8 cellular contexts compared by ENCODE assay signal in genomic region chr2:237471457-237472186, GRCh38. TPM values are rescaled to one million over a fixed set of nuclear protein-coding genes. Genes with fewer than 3 reads are reported as not detected.
DNase-seq lines count a peak whose midpoint lies in the region; ATAC-seq and TF ChIP-seq lines count a peak whose summit lies in the region.

No MANE protein-coding gene starts in this region.

- H3K4me1 Mint-ChIP-seq in stimulated activated naive CD8-positive, alpha-beta T cell treated with anti-CD3 and anti-CD28 coated beads, Interleukin-15, amount 100 ng/mL, for 72 hours, result peaks cover 37% of the 10 kb centered on the region

- no peak overlapping the region for H3K27ac ChIP-seq in adrenal gland

- peak; percentile 21 to 31 (median 27) for DNase-seq in stimulated activated CD4-positive, alpha-beta T cell treated with anti-CD3 and anti-CD28 coated beads, Interleukin-12 subunit alpha, Interleukin-12 subunit beta, amount 100 ng/mL, for 48 hours (ENCODE audit: low read depth in 2 of 3, low spot score in 1 of 3)
- DNase-seq in stimulated activated CD4-positive, alpha-beta T cell treated with anti-CD3 and anti-CD28 coated beads, Interleukin-12 subunit alpha, Interleukin-12 subunit beta, amount 100 ng/mL, for 4 hours, result no peak
- DNase-seq in NCI-H510A treated with DMSO at 0.1 percent for 48 hours (lab: John Stamatoyannopoulos, UW) (peak; percentile 45), adrenal gland (peak in 2 of 7 donors; percentile 28 to 48), islet precursor cell (peak; percentile 85), NK-92 (lab: John Stamatoyannopoulos, UW; ENCODE audit: unreplicated experiment) (no peak), inferior parietal cortex (ENCODE audit: extremely low spot score) (no peak)
- DNase-seq in stimulated activated naive CD8-positive, alpha-beta T cell treated with anti-CD3 and anti-CD28 coated beads, Interleukin-15, amount 100 ng/mL, for 72 hours, result peak; percentile 45 to 46

- no peak overlapping the region for H3K27ac Mint-ChIP-seq in stimulated activated naive CD8-positive, alpha-beta T cell treated with anti-CD3 and anti-CD28 coated beads, Interleukin-15, amount 100 ng/mL, for 72 hours

- no peaks in the 10 kb centered on the region for H3K9me3 Mint-ChIP-seq in stimulated activated naive CD8-positive, alpha-beta T cell treated with anti-CD3 and anti-CD28 coated beads, Interleukin-15, amount 100 ng/mL, for 72 hours

- WGBS in adrenal gland, 4 donors, result 51 to 64% (median 58%) methylated on average over 7 to 13 of the region's 13 CpGs

- H3K9me3 ChIP-seq in adrenal gland (replicated peaks in 1 of 3), result no peaks in the 10 kb centered on the region

- TF ChIP-seq POLR2A in adrenal gland (IDR thresholded peaks at IDR 0.05), result no peak

- H3K36me3 ChIP-seq in adrenal gland (replicated peaks in 1 of 2), result no peaks in the 10 kb centered on the region

- TF ChIP-seq CTCF in adrenal gland (IDR thresholded peaks at IDR 0.05), result peak in 5 of 6 experiments; percentile 20 to 57 (median 21)

- intact Hi-C loops in adrenal gland (cut with DNase I), result loop anchor here in 1 of 2 donors (10.0 kb wide), 1 partner anchor 317 kb away; no protein-coding TSS in a partner anchor

- H3K4me3 Mint-ChIP-seq in stimulated activated naive CD8-positive, alpha-beta T cell treated with anti-CD3 and anti-CD28 coated beads, Interleukin-15, amount 100 ng/mL, for 72 hours, result no peak overlapping the region

- no peaks in the 10 kb centered on the region for H3K27me3 ChIP-seq in adrenal gland

- peaks cover 10% of the 10 kb centered on the region for H3K27me3 Mint-ChIP-seq in stimulated activated naive CD8-positive, alpha-beta T cell treated with anti-CD3 and anti-CD28 coated beads, Interleukin-15, amount 100 ng/mL, for 72 hours

- H3K4me3 ChIP-seq in adrenal gland, result no peak overlapping the region

- H3K4me1 ChIP-seq in adrenal gland (replicated peaks in 1 of 2), result peaks cover 9 to 10% of the 10 kb centered on the region in 2 donors

- ATAC-seq in stimulated activated naive CD8-positive, alpha-beta T cell treated with anti-CD3 and anti-CD28 coated beads, Interleukin-15, amount 100 ng/mL, for 72 hours, result peak; percentile 46

RNA-seq across cellular contexts. Expression of gene MLPH, which starts 15.4 kb away (rescaled TPM):
- total RNA-seq in adrenal gland, result 1 to 10 TPM in 3 of 8 donors, under 1 TPM in 4, not detected in 1; 0.12 to 1.9 (median 0.84) TPM
- 1 to 10 TPM in 2 of 3 donors, under 1 TPM in 1; 0.57 to 3.6 (median 3.0) TPM for polyA plus RNA-seq in adrenal gland

RNA-seq across cellular contexts. Expression of gene COL6A3, which starts 57.7 kb away (rescaled TPM):
- 10 to 100 TPM; 17.8 to 69.4 (median 43.7) TPM for total RNA-seq in adrenal gland
- 10 to 100 TPM; 15.5 to 22.4 (median 19.7) TPM for polyA plus RNA-seq in adrenal gland

Comparison
In these comparisons a context has a peak if more than half of its experiments do, and no peak if none do; other contexts are left out.
1. DNase-seq: peak in stimulated activated CD4-positive, alpha-beta T cell treated with anti-CD3 and anti-CD28 coated beads, Interleukin-12 subunit alpha, Interleukin-12 subunit beta, amount 100 ng/mL, for 48 hours (3 of 3), NCI-H510A treated with DMSO at 0.1 percent for 48 hours (single experiment), islet precursor cell (single experiment) and stimulated activated naive CD8-positive, alpha-beta T cell treated with anti-CD3 and anti-CD28 coated beads, Interleukin-15, amount 100 ng/mL, for 72 hours (2 of 2); none in stimulated activated CD4-positive, alpha-beta T cell treated with anti-CD3 and anti-CD28 coated beads, Interleukin-12 subunit alpha, Interleukin-12 subunit beta, amount 100 ng/mL, for 4 hours (single experiment), NK-92 (single experiment) and inferior parietal cortex (single experiment).